In genomic region chr1:204456826-204457361, GRCh38 we compare ENCODE assay signal across 1 cellular context.
TF ChIP-seq lines count a peak whose summit lies in the region.

No MANE protein-coding gene starts in this region.

TF ChIP-seq in HepG2, 621 proteins besides CTCF, POLR2A, EP300 and RAD21:
- TF ChIP-seq IRF2 (CRISPR knock-in tag; IDR thresholded peaks at IDR 0.05) = no peak
- TF ChIP-seq AKAP8 (CRISPR knock-in tag; IDR thresholded peaks at IDR 0.05) = no peak
- no peak for TF ChIP-seq HNRNPUL1 (IDR thresholded peaks at IDR 0.05; ENCODE audit: low read depth, low read length)
- TF ChIP-seq ATM (IDR thresholded peaks at IDR 0.05; ENCODE audit: borderline replicate concordance) = no peak
- no peak for TF ChIP-seq ZNF34 (CRISPR knock-in tag; IDR thresholded peaks at IDR 0.05; ENCODE audit: borderline replicate concordance)
- TF ChIP-seq AHDC1 (CRISPR knock-in tag; IDR thresholded peaks at IDR 0.05; ENCODE audit: borderline replicate concordance) = no peak
- TF ChIP-seq SETDB1 (CRISPR knock-in tag; IDR thresholded peaks at IDR 0.05; ENCODE audit: borderline replicate concordance) = no peak
- TF ChIP-seq ZNF530 (CRISPR knock-in tag; IDR thresholded peaks at IDR 0.05; ENCODE audit: low read depth) = no peak
- TF ChIP-seq AKNA (CRISPR knock-in tag; IDR thresholded peaks at IDR 0.05; ENCODE audit: borderline replicate concordance) = no peak
- TF ChIP-seq TEAD3 (CRISPR knock-in tag; optimal IDR thresholded peaks at IDR 0.05; ENCODE audit: borderline replicate concordance) = no peak
- TF ChIP-seq EEA1 (CRISPR knock-in tag; IDR thresholded peaks at IDR 0.05; ENCODE audit: borderline replicate concordance) = no peak
- no peak for TF ChIP-seq MYNN (CRISPR knock-in tag; IDR thresholded peaks at IDR 0.05; ENCODE audit: low read depth)
- TF ChIP-seq SAFB2 (CRISPR knock-in tag; IDR thresholded peaks at IDR 0.05; ENCODE audit: borderline replicate concordance, low read depth) = no peak
